In the genomic region with DNA sequence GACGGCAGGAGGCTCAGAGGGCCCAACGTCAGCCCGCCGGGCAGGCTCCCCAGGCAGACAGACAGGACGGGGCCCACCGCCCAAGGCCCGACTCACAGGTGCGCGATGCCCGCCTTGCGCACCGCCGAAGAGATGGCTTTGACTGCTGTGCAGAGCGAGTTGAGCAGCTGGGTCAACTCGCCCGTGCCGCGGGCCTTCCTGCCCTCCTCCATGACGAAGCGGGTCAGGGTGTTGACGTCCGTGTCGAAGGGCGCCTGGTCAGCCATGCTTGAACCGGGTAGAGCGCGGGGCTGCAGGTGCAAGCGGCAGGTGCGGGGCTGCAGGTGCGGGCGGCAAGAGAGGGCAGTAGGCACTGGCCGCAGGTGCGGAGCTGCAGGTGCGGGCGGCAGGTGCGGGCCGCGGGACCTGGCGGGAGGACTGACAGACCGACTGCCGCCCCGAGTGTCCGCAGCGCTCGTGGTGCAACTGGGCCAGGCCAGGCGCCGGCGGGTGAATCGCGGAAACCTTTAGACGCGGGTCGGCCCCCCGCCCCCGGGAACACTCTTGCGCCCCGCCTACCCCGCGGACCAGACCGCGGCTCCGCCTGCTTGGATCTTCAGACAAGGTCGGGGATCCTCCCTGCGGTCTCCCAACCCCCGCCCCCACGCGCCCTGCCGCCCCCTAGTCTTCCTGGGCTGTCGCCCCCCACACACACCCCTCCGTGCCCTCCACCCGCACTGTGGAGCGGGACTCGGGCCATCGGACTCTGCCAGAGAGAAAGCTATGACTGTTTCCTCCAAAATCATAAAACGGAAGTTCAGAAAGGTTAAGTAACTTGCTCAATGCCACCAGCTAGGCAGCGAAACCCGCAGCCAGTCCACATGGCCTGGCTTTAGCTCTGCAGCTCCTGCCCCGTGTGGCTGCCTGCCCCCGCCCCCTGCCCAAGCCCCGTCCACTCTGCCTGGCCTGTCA, we compare ENCODE assay signal across 8 cellular contexts. TPM values are rescaled to one million over a fixed set of nuclear protein-coding genes. Genes with fewer than 3 reads are reported as not detected.
DNase-seq lines count a peak whose midpoint lies in the region; ATAC-seq and TF ChIP-seq lines count a peak whose summit lies in the region.

Gene FBP1 (minus strand): TSS at position 474 of the 951 bp plus-strand sequence. CDS start 208 bp downstream, at position 266.

- no peaks in the 10 kb centered on the region for H3K36me3 ChIP-seq in spleen

- no peaks in the 10 kb centered on the region for H3K36me3 Mint-ChIP-seq in immature natural killer cell

- no peak for TF ChIP-seq POLR2A in spleen (IDR thresholded peaks at IDR 0.05)

- WGBS in spleen, 5 donors = 3 to 5% (median 4%) methylated on average over 20 to 80 of the region's 80 CpGs

- H3K9me3 ChIP-seq in spleen = no peaks in the 10 kb centered on the region

- no peak for DNase-seq in AG04449 (ENCODE audit: low read depth, low spot score)
- peak; percentile 43 for DNase-seq in SKM-1 (lab: John Stamatoyannopoulos, UW; ENCODE audit: unreplicated experiment)
- no peak for DNase-seq in astrocyte of the spinal cord (ENCODE audit: low read depth, low spot score)
- peak; percentile 49 to 56 (median 55) for DNase-seq in immature natural killer cell
- peak; percentile 91 for DNase-seq in spleen
- no peak for DNase-seq in putamen (ENCODE audit: low spot score)

- CTCF ChIA-PET in AG04449 (lab: Yijun Ruan, JAX) = interaction anchor here (1.0 to 1.3 kb wide), 2 partner anchors 9 to 36 kb away, joined by 3 to 5 read pairs; no protein-coding TSS in a partner anchor

- H3K4me1 ChIP-seq in spleen = peaks cover 0 to 37% (median 21%) of the 10 kb centered on the region in 6 donors

- H3K4me1 Mint-ChIP-seq in immature natural killer cell = peaks cover 19 to 23% of the 10 kb centered on the region in 2 donors

- in situ Hi-C loops in astrocyte of the spinal cord (cut with HindIII; ENCODE audit: low sequenced_read_pairs) = no loop called here

- intact Hi-C loops in spleen (cut with DNase I; ENCODE audit: low total_unique reads) = no loop called here

- peak within 1 kb of the TSS; percentile 39 for H3K4me3 ChIP-seq in AG04449 (ENCODE audit: low read depth, low read length)
- peak within 1 kb of the TSS; percentile 39 for H3K4me3 ChIP-seq in astrocyte of the spinal cord (ENCODE audit: low read depth, low read length)
- H3K4me3 ChIP-seq in spleen = peak within 1 kb of the TSS; percentile 57 to 89 (median 69)

- no peaks in the 10 kb centered on the region for H3K9me3 Mint-ChIP-seq in immature natural killer cell

- peak within 1 kb of the TSS; percentile 95 to 100 (median 97) for H3K4me3 Mint-ChIP-seq in immature natural killer cell

- peak within 1 kb of the TSS in 7 of 8 donors; percentile 54 to 87 (median 79) for H3K27ac ChIP-seq in spleen

- peak within 1 kb of the TSS; percentile 79 to 93 (median 91) for H3K27ac Mint-ChIP-seq in immature natural killer cell

- POLR2A ChIA-PET in AG04449 (lab: Yijun Ruan, JAX) = interaction anchor here (1.1 kb wide), 1 partner anchor 10 kb away, joined by 3 read pairs; no protein-coding TSS in a partner anchor

- H3K27me3 Mint-ChIP-seq in immature natural killer cell (ENCODE audit: low read depth in 3 of 3) = peaks cover 2 to 5% (median 3%) of the 10 kb centered on the region in 3 donors

- no peak for TF ChIP-seq CTCF in AG04449 (IDR thresholded peaks at IDR 0.05; ENCODE audit: insufficient read depth, low read length, missing control alignments)
- no peak for TF ChIP-seq CTCF in astrocyte of the spinal cord (IDR thresholded peaks at IDR 0.05; ENCODE audit: low read depth, low read length)
- TF ChIP-seq CTCF in spleen (IDR thresholded peaks at IDR 0.05 in 8 of 11, conservative IDR thresholded peaks at IDR 0.05 in 3 of 11) = no peak

- H3K27me3 ChIP-seq in spleen (replicated peaks in 1 of 7) = no peaks in the 10 kb centered on the region

- ATAC-seq in GM21737 (IDR thresholded peaks at IDR 0.05; ENCODE audit: unreplicated experiment) = peak; percentile 51
- no peak for ATAC-seq in HG03045 (IDR thresholded peaks at IDR 0.05; ENCODE audit: unreplicated experiment)

RNA-seq across cellular contexts. Expression of gene FBP1, which starts in this region (rescaled TPM):
- polyA plus RNA-seq in immature natural killer cell (10 to 100 TPM; 17.8 to 25.5 (median 22.0) TPM), spleen (10 to 100 TPM in 1 of 3 donors, 1 to 10 TPM in 2; 7.9 to 57.4 (median 9.8) TPM)
- 10 to 100 TPM in 6 of 7 donors, 1 to 10 TPM in 1; 9.4 to 22.3 (median 14.1) TPM for total RNA-seq in spleen

Comparison
In these comparisons a context has a peak if more than half of its experiments do, and no peak if none do; other contexts are left out.
1. DNase-seq: peak in SKM-1 (single experiment), immature natural killer cell (3 of 3) and spleen (single experiment); none in AG04449 (single experiment), astrocyte of the spinal cord (single experiment) and putamen (single experiment).
2. Peak in every context shown above with its lines, with median percentiles within 50 percentile points of each other: H3K4me3 ChIP-seq.